19 cellular contexts compared by ENCODE assay signal in genomic region chr13:99608345-99608744, GRCh38. TPM values are rescaled to one million over a fixed set of nuclear protein-coding genes. Genes with fewer than 3 reads are reported as not detected.
DNase-seq lines count a peak whose midpoint lies in the region; ATAC-seq and TF ChIP-seq lines count a peak whose summit lies in the region.
"Had no signal": no experiment of that assay in that cellular context is flagged by ENCODE, and none has a peak within 500 bp of the region (broad histone marks: within the 10 kb centered on the region; RNA-seq: fewer than 3 reads in every experiment).

No MANE protein-coding gene starts in this region.

- no peaks in the 10 kb centered on the region for H3K27me3 ChIP-seq in CD4-positive, alpha-beta T cell (ENCODE audit: control insufficient read depth, insufficient read depth, low read length)
- H3K27me3 ChIP-seq: right atrium auricular region had no signal

- POLR2A ChIA-PET in CD4-positive, alpha-beta T cell (lab: Charles Lee) = no interaction called here

- peak overlapping the region; percentile 11 for H3K4me3 Mint-ChIP-seq in T-helper 1 cell treated with Interleukin-12 subunit alpha and Interleukin-12 subunit beta and Interleukin-4 antibody, amounts not matched to agents 30 μg/mL and 1 μg/mL, for 36 hours
- H3K4me3 Mint-ChIP-seq in CD4-positive, alpha-beta T cell = peak overlapping the region; percentile 58
- peak overlapping the region; percentile 54 for H3K4me3 Mint-ChIP-seq in activated T-helper 2 cell treated with anti-CD3 and anti-CD28 coated beads, Interferon-gamma antibody, Interleukin-2, Interleukin-4, amounts not matched to agents 10 μg/mL and 5 μg/mL and 100 μg/mL, durations not matched to agents 14 hours and 24 hours and 36 hours (ENCODE audit: low read depth)
- peak overlapping the region in 6 of 8 donors; percentile 6 to 90 (median 58) for H3K4me3 Mint-ChIP-seq in naive B cell
- H3K4me3 Mint-ChIP-seq: dendritic cell treated with granulocyte-macrophage colony-stimulating factor and Interleukin-4, amounts not matched to agents 40 ng/mL and 50 ng/mL, for 4 days had no signal

- CTCF ChIA-PET in CD4-positive, alpha-beta T cell (lab: Charles Lee) = no interaction called here

- intact Hi-C loops in CD4-positive, alpha-beta T cell (cut with DNase I, micrococcal nuclease) = loop anchor here (5.0 to 10.0 kb wide), 4 partner anchors 49 to 979 kb away; partner anchors contain the start of genes GGACT (in 1 of the 2) and UBAC2 (in 1 of the 2)
- intact Hi-C loops in activated T-helper 2 cell treated with anti-CD3 and anti-CD28 coated beads, Interferon-gamma antibody, Interleukin-2, Interleukin-4, amounts not matched to agents 10 μg/mL and 5 μg/mL and 100 μg/mL, durations not matched to agents 14 hours and 24 hours and 36 hours (cut with micrococcal nuclease) = no loop called here

- no peaks in the 10 kb centered on the region for H3K36me3 Mint-ChIP-seq in T-helper 1 cell treated with Interleukin-12 subunit alpha and Interleukin-12 subunit beta and Interleukin-4 antibody, amounts not matched to agents 30 μg/mL and 1 μg/mL, for 36 hours (ENCODE audit: low read depth)
- H3K36me3 Mint-ChIP-seq in CD4-positive, alpha-beta T cell (ENCODE audit: low read depth) = no peaks in the 10 kb centered on the region
- no peaks in the 10 kb centered on the region for H3K36me3 Mint-ChIP-seq in activated T-helper 2 cell treated with anti-CD3 and anti-CD28 coated beads, Interferon-gamma antibody, Interleukin-2, Interleukin-4, amounts not matched to agents 10 μg/mL and 5 μg/mL and 100 μg/mL, durations not matched to agents 14 hours and 24 hours and 36 hours (ENCODE audit: low read depth)
- no peaks in the 10 kb centered on the region for H3K36me3 Mint-ChIP-seq in naive B cell

- H3K27me3 Mint-ChIP-seq in T-helper 1 cell treated with Interleukin-12 subunit alpha and Interleukin-12 subunit beta and Interleukin-4 antibody, amounts not matched to agents 30 μg/mL and 1 μg/mL, for 36 hours (ENCODE audit: low read depth) = peaks cover under 1% of the 10 kb centered on the region
- no peaks in the 10 kb centered on the region for H3K27me3 Mint-ChIP-seq in CD4-positive, alpha-beta T cell
- peaks cover 5% of the 10 kb centered on the region for H3K27me3 Mint-ChIP-seq in activated T-helper 2 cell treated with anti-CD3 and anti-CD28 coated beads, Interferon-gamma antibody, Interleukin-2, Interleukin-4, amounts not matched to agents 10 μg/mL and 5 μg/mL and 100 μg/mL, durations not matched to agents 14 hours and 24 hours and 36 hours (ENCODE audit: low read depth)
- H3K27me3 Mint-ChIP-seq in naive B cell = no peaks in the 10 kb centered on the region

- no peak for TF ChIP-seq CTCF in CD4-positive, alpha-beta T cell (IDR thresholded peaks at IDR 0.05)

- ATAC-seq in CD4-positive, alpha-beta T cell (ENCODE audit: poor library complexity) = no peak
- ATAC-seq in naive B cell (ENCODE audit: low read depth in 2 of 2) = no peak
- ATAC-seq in HG03139 (IDR thresholded peaks at IDR 0.05; ENCODE audit: unreplicated experiment) = no peak

- no peak overlapping the region for H3K27ac ChIP-seq in CD4-positive, alpha-beta T cell (ENCODE audit: low read depth, low read length)
- H3K27ac ChIP-seq: 22Rv1, right atrium auricular region, SK-N-MC had no signal

- no peak overlapping the region for H3K27ac Mint-ChIP-seq in T-helper 1 cell treated with Interleukin-12 subunit alpha and Interleukin-12 subunit beta and Interleukin-4 antibody, amounts not matched to agents 30 μg/mL and 1 μg/mL, for 36 hours
- peak overlapping the region; percentile 2 for H3K27ac Mint-ChIP-seq in CD4-positive, alpha-beta T cell
- H3K27ac Mint-ChIP-seq in activated T-helper 2 cell treated with anti-CD3 and anti-CD28 coated beads, Interferon-gamma antibody, Interleukin-2, Interleukin-4, amounts not matched to agents 10 μg/mL and 5 μg/mL and 100 μg/mL, durations not matched to agents 14 hours and 24 hours and 36 hours = no peak overlapping the region
- H3K27ac Mint-ChIP-seq in naive B cell = peak overlapping the region in 1 of 6 donors; percentile 7
- H3K27ac Mint-ChIP-seq: dendritic cell treated with granulocyte-macrophage colony-stimulating factor and Interleukin-4, amounts not matched to agents 40 ng/mL and 50 ng/mL, for 4 days had no signal

- DNase-seq in T-helper 1 cell (no peak), naive B cell (no peak), islet precursor cell (no peak), HuH-7.5 (ENCODE audit: low spot score) (no peak)
- no peak for DNase-seq in CD4-positive, alpha-beta T cell
- DNase-seq in activated T-helper 2 cell treated with anti-CD3 and anti-CD28 coated beads, Interferon-gamma antibody, Interleukin-2, Interleukin-4, amounts not matched to agents 10 μg/mL and 5 μg/mL and 100 μg/mL, durations not matched to agents 14 hours and 24 hours and 36 hours (ENCODE audit: low spot score) = no peak
- DNase-seq: activated CD4-positive, CD25-positive, alpha-beta regulatory T cell treated with anti-CD3 and anti-CD28 coated beads, Interleukin-2, amount 50 U/mL, for 72 hours; activated CD8-positive, alpha-beta memory T cell treated with anti-CD3 and anti-CD28 coated beads, Interleukin-2, amount 50 U/mL, for 48 hours; AML-193; Calu3; H7; NCI-H1417 treated with DMSO at 0.1 percent for 48 hours; NCI-H524 had no signal

- H3K4me1 Mint-ChIP-seq in T-helper 1 cell treated with Interleukin-12 subunit alpha and Interleukin-12 subunit beta and Interleukin-4 antibody, amounts not matched to agents 30 μg/mL and 1 μg/mL, for 36 hours (ENCODE audit: low read depth) = peaks cover 23% of the 10 kb centered on the region
- H3K4me1 Mint-ChIP-seq in CD4-positive, alpha-beta T cell (ENCODE audit: low read depth) = peaks cover 55% of the 10 kb centered on the region
- H3K4me1 Mint-ChIP-seq in activated T-helper 2 cell treated with anti-CD3 and anti-CD28 coated beads, Interferon-gamma antibody, Interleukin-2, Interleukin-4, amounts not matched to agents 10 μg/mL and 5 μg/mL and 100 μg/mL, durations not matched to agents 14 hours and 24 hours and 36 hours (ENCODE audit: low read depth) = peaks cover 21% of the 10 kb centered on the region
- H3K4me1 Mint-ChIP-seq in naive B cell = peaks cover 24 to 34% (median 26%) of the 10 kb centered on the region in 3 donors

- H3K9me3 ChIP-seq in CD4-positive, alpha-beta T cell (ENCODE audit: control insufficient read depth, low read length) = no peaks in the 10 kb centered on the region
- H3K9me3 ChIP-seq: right atrium auricular region had no signal

- no peaks in the 10 kb centered on the region for H3K9me3 Mint-ChIP-seq in T-helper 1 cell treated with Interleukin-12 subunit alpha and Interleukin-12 subunit beta and Interleukin-4 antibody, amounts not matched to agents 30 μg/mL and 1 μg/mL, for 36 hours
- H3K9me3 Mint-ChIP-seq in CD4-positive, alpha-beta T cell = no peaks in the 10 kb centered on the region
- no peaks in the 10 kb centered on the region for H3K9me3 Mint-ChIP-seq in activated T-helper 2 cell treated with anti-CD3 and anti-CD28 coated beads, Interferon-gamma antibody, Interleukin-2, Interleukin-4, amounts not matched to agents 10 μg/mL and 5 μg/mL and 100 μg/mL, durations not matched to agents 14 hours and 24 hours and 36 hours
- H3K9me3 Mint-ChIP-seq in naive B cell = peaks cover 0 to 2% (median 0%) of the 10 kb centered on the region in 7 donors
- H3K9me3 Mint-ChIP-seq: dendritic cell treated with granulocyte-macrophage colony-stimulating factor and Interleukin-4, amounts not matched to agents 40 ng/mL and 50 ng/mL, for 4 days had no signal

RNA-seq across cellular contexts. Expression of gene CLYBL, which starts 1.9 kb away (rescaled TPM):
- total RNA-seq in CD4-positive, alpha-beta T cell = 1 to 10 TPM; 4.7 to 6.4 TPM
- total RNA-seq in activated T-helper 2 cell treated with anti-CD3 and anti-CD28 coated beads, Interferon-gamma antibody, Interleukin-2, Interleukin-4, amounts not matched to agents 10 μg/mL and 5 μg/mL and 100 μg/mL, durations not matched to agents 14 hours and 24 hours and 36 hours = 4.4 TPM in 2 replicates
- 10 to 100 TPM in 4 of 6 donors, 1 to 10 TPM in 2; 4.3 to 21.6 (median 10.9) TPM for polyA plus RNA-seq in naive B cell (ENCODE audit: low read depth in 6 of 6)
